ENCODE assay signal across 7 cellular contexts in genomic region chr4:174521800-174522182, GRCh38. TPM values are rescaled to one million over a fixed set of nuclear protein-coding genes. Genes with fewer than 3 reads are reported as not detected.
DNase-seq lines count a peak whose midpoint lies in the region; ATAC-seq and TF ChIP-seq lines count a peak whose summit lies in the region.

No MANE protein-coding gene starts in this region.

- peak; percentile 46 for ATAC-seq in GM18511 (IDR thresholded peaks at IDR 0.05; ENCODE audit: unreplicated experiment)

- H3K9me3 Mint-ChIP-seq in immature natural killer cell, result no peaks in the 10 kb centered on the region
- H3K9me3 Mint-ChIP-seq in stimulated activated naive CD8-positive, alpha-beta T cell treated with anti-CD3 and anti-CD28 coated beads, Interleukin-15, Interleukin-2, amounts not matched to agents 100 ng/mL and 50 ng/mL, for 24 hours, result no peaks in the 10 kb centered on the region

- no peaks in the 10 kb centered on the region for H3K36me3 Mint-ChIP-seq in immature natural killer cell
- H3K36me3 Mint-ChIP-seq in stimulated activated naive CD8-positive, alpha-beta T cell treated with anti-CD3 and anti-CD28 coated beads, Interleukin-15, Interleukin-2, amounts not matched to agents 100 ng/mL and 50 ng/mL, for 24 hours (ENCODE audit: low read depth), result no peaks in the 10 kb centered on the region

- peak overlapping the region in 3 of 6 donors; percentile 63 to 85 (median 82) for H3K27ac Mint-ChIP-seq in immature natural killer cell
- H3K27ac Mint-ChIP-seq in stimulated activated naive CD8-positive, alpha-beta T cell treated with anti-CD3 and anti-CD28 coated beads, Interleukin-15, Interleukin-2, amounts not matched to agents 100 ng/mL and 50 ng/mL, for 24 hours, result peak overlapping the region; percentile 34

- H3K4me3 Mint-ChIP-seq in immature natural killer cell, result peak overlapping the region; percentile 79 to 94 (median 84)
- H3K4me3 Mint-ChIP-seq in stimulated activated naive CD8-positive, alpha-beta T cell treated with anti-CD3 and anti-CD28 coated beads, Interleukin-15, Interleukin-2, amounts not matched to agents 100 ng/mL and 50 ng/mL, for 24 hours, result peak overlapping the region; percentile 78

- intact Hi-C loops in ascending aorta (cut with DNase I), result no loop called here

- no peaks in the 10 kb centered on the region for H3K36me3 ChIP-seq in HEK293 (ENCODE audit: control insufficient read depth in 2 of 2, insufficient read depth in 1 of 2, low read length in 2 of 2)
- no peaks in the 10 kb centered on the region for H3K36me3 ChIP-seq in ascending aorta

- H3K4me1 ChIP-seq in HEK293 (ENCODE audit: control insufficient read depth, insufficient read depth, low read length) (no peaks in the 10 kb centered on the region; the same call in 1 of the 2 replicates), ascending aorta (peaks cover 0 to 5% of the 10 kb centered on the region in 2 donors)

- DNase-seq in NAMALWA (ENCODE audit: low spot score) (peak; percentile 23), ascending aorta (ENCODE audit: low spot score in 2 of 2) (no peak), immature natural killer cell (peak in 2 of 3 donors; percentile 5 to 19), globus pallidus (ENCODE audit: low spot score) (no peak)

- H3K4me1 Mint-ChIP-seq in immature natural killer cell, result peaks cover 37% of the 10 kb centered on the region in 2 donors
- H3K4me1 Mint-ChIP-seq in stimulated activated naive CD8-positive, alpha-beta T cell treated with anti-CD3 and anti-CD28 coated beads, Interleukin-15, Interleukin-2, amounts not matched to agents 100 ng/mL and 50 ng/mL, for 24 hours (ENCODE audit: low read depth), result peaks cover 26% of the 10 kb centered on the region

- POLR2A ChIA-PET in HEK293 (lab: Yijun Ruan, JAX), result interaction anchor here (0.9 to 1.2 kb wide), 2 partner anchors 14 to 39 kb away, joined by 3 to 4 read pairs; no protein-coding TSS in a partner anchor

- no peak for TF ChIP-seq CTCF in HEK293 (tag by site-specific recombination; IDR thresholded peaks at IDR 0.05)
- TF ChIP-seq CTCF in ascending aorta (IDR thresholded peaks at IDR 0.05), result no peak

- H3K4me3 ChIP-seq in HEK293 (ENCODE audit: low read depth, low read length) (peak overlapping the region; percentile 52), ascending aorta (peak overlapping the region; percentile 45 to 78)

- no peaks in the 10 kb centered on the region for H3K27me3 ChIP-seq in ascending aorta

- H3K9me3 ChIP-seq in HEK293 (ENCODE audit: control insufficient read depth, insufficient read depth, low read depth, low read length) (no peaks in the 10 kb centered on the region), ascending aorta (no peaks in the 10 kb centered on the region)

- peaks cover 3 to 7% (median 4%) of the 10 kb centered on the region in 3 donors for H3K27me3 Mint-ChIP-seq in immature natural killer cell (ENCODE audit: low read depth in 3 of 3)
- peaks cover 33% of the 10 kb centered on the region for H3K27me3 Mint-ChIP-seq in stimulated activated naive CD8-positive, alpha-beta T cell treated with anti-CD3 and anti-CD28 coated beads, Interleukin-15, Interleukin-2, amounts not matched to agents 100 ng/mL and 50 ng/mL, for 24 hours

- H3K27ac ChIP-seq in HEK293 (ENCODE audit: extremely low read depth, low read depth, low read length) (peak overlapping the region; percentile 38; the same call in 1 of the 2 replicates), ascending aorta (no peak overlapping the region)

- CTCF ChIA-PET in HEK293 (lab: Yijun Ruan, JAX), result interaction anchor here (0.6 kb wide), 1 partner anchor 218 kb away, joined by 3 read pairs; no protein-coding TSS in a partner anchor

TF ChIP-seq in HEK293, 187 proteins besides CTCF, POLR2A, EP300 and RAD21:
- peak; percentile 58; the same call in 1 of the 2 replicates for TF ChIP-seq ZNF335 (tag by site-specific recombination; conservative IDR thresholded peaks at IDR 0.05)
- 0 out of 2 replicates have a peak, but pooled peaks have one; percentile 26 for TF ChIP-seq ZNF501 (tag by site-specific recombination; IDR thresholded peaks at IDR 0.05)
- TF ChIP-seq ZFP69B (tag by site-specific recombination; IDR thresholded peaks at IDR 0.05), result no peak
- TF ChIP-seq ZBTB6 (tag by site-specific recombination; IDR thresholded peaks at IDR 0.05), result no peak
- TF ChIP-seq GLIS1 (tag by site-specific recombination; IDR thresholded peaks at IDR 0.05), result 0 out of 2 replicates have a peak, but pooled peaks have one; percentile 14

RNA-seq across cellular contexts. Expression of gene HPGD, which starts 0.5 kb away (rescaled TPM):
- 4.2 TPM for total RNA-seq in ascending aorta
- polyA plus RNA-seq in immature natural killer cell, result 1 to 10 TPM; 2.3 to 7.9 (median 5.6) TPM

Comparison
In these comparisons a context has a peak if more than half of its experiments do, and no peak if none do; other contexts are left out.
1. DNase-seq: peak in NAMALWA (single experiment) and immature natural killer cell (2 of 3); none in ascending aorta (0 of 2) and globus pallidus (single experiment).